In the genomic region with DNA sequence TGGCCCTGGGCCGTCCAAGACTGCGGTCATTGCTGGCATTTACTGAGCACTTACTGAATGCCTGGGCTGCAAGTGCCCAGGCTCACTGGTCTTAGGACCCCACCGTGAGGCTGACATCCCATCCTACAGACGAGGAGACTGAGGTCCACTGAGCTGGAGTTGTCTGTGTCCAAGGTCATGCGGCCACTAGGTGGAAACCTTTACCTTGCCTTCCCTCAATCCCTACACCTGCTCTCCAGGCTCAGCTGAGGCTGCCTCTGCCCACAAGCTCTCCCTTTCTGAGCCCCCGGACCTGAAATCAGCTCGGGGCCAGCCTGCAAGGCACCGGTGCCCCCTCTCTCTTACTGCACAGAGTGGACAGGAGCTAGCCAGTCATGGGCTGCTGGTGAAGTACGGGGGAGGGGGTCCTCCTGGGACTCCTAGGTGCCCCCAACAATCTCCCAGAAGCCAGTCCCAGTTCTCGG, we compare ENCODE assay signal across 8 cellular contexts. TPM values are rescaled to one million over a fixed set of nuclear protein-coding genes. Genes with fewer than 3 reads are reported as not detected.
A peak's percentile ranks its signal among the peaks of the same experiment; 100 is the strongest.
DNase-seq lines count a peak whose midpoint lies in the region; ATAC-seq, FAIRE-seq and TF ChIP-seq lines count a peak whose summit lies in the region.

No MANE protein-coding gene starts in this region.

- H3K27me3 ChIP-seq in esophagus squamous epithelium (peaks cover 10 to 70% (median 16%) of the 10 kb centered on the region in 4 donors), pancreas (no peaks in the 10 kb centered on the region)

- H3K4me3 ChIP-seq in GM12865 (ENCODE audit: low read depth, low read length) (no peak overlapping the region), esophagus squamous epithelium (peak overlapping the region in 1 of 4 donors; percentile 73), pancreas (no peak overlapping the region)

- ATAC-seq in pancreas (peak; percentile 79 to 94 (median 90)), GM19452 (IDR thresholded peaks at IDR 0.05; ENCODE audit: unreplicated experiment) (no peak), HG02884 (IDR thresholded peaks at IDR 0.05; ENCODE audit: unreplicated experiment) (no peak)

- H3K4me3 Mint-ChIP-seq in activated CD4-positive, alpha-beta memory T cell treated with anti-CD3 and anti-CD28 coated beads, Interleukin-2, amount 10 ng/mL, durations not matched to agents 7 days and 5 days = no peak overlapping the region

- POLR2A ChIA-PET in activated CD4-positive, alpha-beta memory T cell treated with anti-CD3 and anti-CD28 coated beads, Interleukin-2, amount 10 ng/mL, durations not matched to agents 7 days and 5 days (lab: Charles Lee) = interaction anchor here (1.4 to 3.1 kb wide), 4 partner anchors 10 to 57 kb away, joined by 4 to 18 read pairs (median 6); partner anchors contain the start of genes ECI1, MLST8, PGP and TRAF7

- intact Hi-C loops in esophagus squamous epithelium (cut with DNase I) = no loop called here
- intact Hi-C loops in pancreas (cut with DNase I) = loop anchor here in 1 of 3 donors (5.0 to 10.0 kb wide), 2 partner anchors 60 to 307 kb away; partner anchors contain the start of gene ECI1

- H3K36me3 ChIP-seq in esophagus squamous epithelium (no peaks in the 10 kb centered on the region), pancreas (no peaks in the 10 kb centered on the region)

- no peak for TF ChIP-seq POLR2A in esophagus squamous epithelium (IDR thresholded peaks at IDR 0.05)

- FAIRE-seq in pancreas (lab: Jason Lieb, UNC) = no peak

- peaks cover 3% of the 10 kb centered on the region for H3K4me1 Mint-ChIP-seq in activated CD4-positive, alpha-beta memory T cell treated with anti-CD3 and anti-CD28 coated beads, Interleukin-2, amount 10 ng/mL, durations not matched to agents 7 days and 5 days

- peak; percentile 48 for DNase-seq in AG08396 (ENCODE audit: low spot score)
- peak; percentile 80 for DNase-seq in GM12865 (ENCODE audit: low read depth)
- peak; percentile 59 for DNase-seq in NCI-H2196 (lab: John Stamatoyannopoulos, UW; ENCODE audit: unreplicated experiment)
- DNase-seq in activated CD4-positive, alpha-beta memory T cell treated with anti-CD3 and anti-CD28 coated beads, Interleukin-2, amount 10 ng/mL, durations not matched to agents 7 days and 5 days = peak; percentile 55
- DNase-seq in esophagus squamous epithelium (lab: John Stamatoyannopoulos, UW) = no peak
- DNase-seq in pancreas = peak in 3 of 6 donors; percentile 53 to 68 (median 67)

- peak; percentile 50 for TF ChIP-seq CTCF in GM12865 (IDR thresholded peaks at IDR 0.05; ENCODE audit: insufficient read depth, low read depth, low read length, missing control alignments)
- peak; percentile 41 to 65 (median 48) for TF ChIP-seq CTCF in esophagus squamous epithelium (IDR thresholded peaks at IDR 0.05)
- TF ChIP-seq CTCF in pancreas (IDR thresholded peaks at IDR 0.05) = peak; percentile 17 to 49 (median 35)

- CTCF ChIA-PET in activated CD4-positive, alpha-beta memory T cell treated with anti-CD3 and anti-CD28 coated beads, Interleukin-2, amount 10 ng/mL, durations not matched to agents 7 days and 5 days (lab: Charles Lee) = interaction anchor here (0.5 to 2.0 kb wide), 9 partner anchors 9 to 306 kb away, joined by 3 to 15 read pairs (median 4); partner anchors contain the start of genes ECI1 and TRAF7

- H3K27ac Mint-ChIP-seq in activated CD4-positive, alpha-beta memory T cell treated with anti-CD3 and anti-CD28 coated beads, Interleukin-2, amount 10 ng/mL, durations not matched to agents 7 days and 5 days = no peak overlapping the region

- H3K9me3 ChIP-seq in esophagus squamous epithelium = no peaks in the 10 kb centered on the region
- H3K9me3 ChIP-seq in pancreas = no peaks in the 10 kb centered on the region

- H3K4me1 ChIP-seq in esophagus squamous epithelium = peaks cover 15 to 41% (median 20%) of the 10 kb centered on the region in 3 donors
- H3K4me1 ChIP-seq in pancreas = peaks cover 5 to 7% (median 7%) of the 10 kb centered on the region in 3 donors

- H3K27ac ChIP-seq in esophagus squamous epithelium (no peak overlapping the region), pancreas (no peak overlapping the region)

- 16 to 40% methylated on average over 1 to 8 of the region's 10 CpGs for WGBS in esophagus squamous epithelium, 2 donors
- 18 to 20% methylated on average over 10 of the region's 10 CpGs for WGBS in pancreas, 2 donors

- no peaks in the 10 kb centered on the region for H3K9me3 Mint-ChIP-seq in activated CD4-positive, alpha-beta memory T cell treated with anti-CD3 and anti-CD28 coated beads, Interleukin-2, amount 10 ng/mL, durations not matched to agents 7 days and 5 days

- H3K27me3 Mint-ChIP-seq in activated CD4-positive, alpha-beta memory T cell treated with anti-CD3 and anti-CD28 coated beads, Interleukin-2, amount 10 ng/mL, durations not matched to agents 7 days and 5 days = peaks cover 43% of the 10 kb centered on the region

- H3K36me3 Mint-ChIP-seq in activated CD4-positive, alpha-beta memory T cell treated with anti-CD3 and anti-CD28 coated beads, Interleukin-2, amount 10 ng/mL, durations not matched to agents 7 days and 5 days (ENCODE audit: low read depth) = no peaks in the 10 kb centered on the region

RNA-seq across cellular contexts. Expression of gene CASKIN1, which starts 1.5 kb away (rescaled TPM):
- 1 to 10 TPM in 1 of 2 experiments, under 1 TPM in 1; 0.18 to 1.4 TPM for total RNA-seq in activated CD4-positive, alpha-beta memory T cell treated with anti-CD3 and anti-CD28 coated beads, Interleukin-2, amount 10 ng/mL, durations not matched to agents 7 days and 5 days
- under 1 TPM in 2 of 4 donors, not detected in 2; 0.04 to 0.38 TPM for total RNA-seq in esophagus squamous epithelium
- total RNA-seq in pancreas = 1 to 10 TPM in 2 of 6 donors, under 1 TPM in 4; 0.61 to 1.7 (median 0.81) TPM
- polyA plus RNA-seq in pancreas = 1 to 10 TPM; 1.5 to 2.1 TPM

RNA-seq across cellular contexts. Expression of gene MLST8, which starts 10.4 kb away (rescaled TPM):
- total RNA-seq in activated CD4-positive, alpha-beta memory T cell treated with anti-CD3 and anti-CD28 coated beads, Interleukin-2, amount 10 ng/mL, durations not matched to agents 7 days and 5 days = 10 to 100 TPM; 32.6 to 33.7 TPM
- 10 to 100 TPM; 33.1 to 48.8 (median 42.8) TPM for total RNA-seq in esophagus squamous epithelium
- 10 to 100 TPM; 16.6 to 27.0 (median 19.1) TPM for total RNA-seq in pancreas
- polyA plus RNA-seq in pancreas = 10 to 100 TPM; 59.3 to 62.8 TPM

RNA-seq across cellular contexts. Expression of gene BRICD5, which starts 15.8 kb away (rescaled TPM):
- total RNA-seq in activated CD4-positive, alpha-beta memory T cell treated with anti-CD3 and anti-CD28 coated beads, Interleukin-2, amount 10 ng/mL, durations not matched to agents 7 days and 5 days = 10 to 100 TPM; 10.3 to 12.5 TPM
- total RNA-seq in esophagus squamous epithelium (1 to 10 TPM in 3 of 4 donors, not detected in 1; 1.1 to 2.0 (median 1.6) TPM), pancreas (1 to 10 TPM; 1.0 to 2.4 (median 2.0) TPM)
- polyA plus RNA-seq in pancreas = 10 to 100 TPM in 1 of 2 donors, 1 to 10 TPM in 1; 8.9 to 24.5 TPM

RNA-seq across cellular contexts. Expression of gene PGP, which starts 19.8 kb away (rescaled TPM):
- total RNA-seq in activated CD4-positive, alpha-beta memory T cell treated with anti-CD3 and anti-CD28 coated beads, Interleukin-2, amount 10 ng/mL, durations not matched to agents 7 days and 5 days = 10 to 100 TPM; 17.9 to 19.2 TPM
- total RNA-seq in esophagus squamous epithelium = 10 to 100 TPM in 1 of 4 donors, 1 to 10 TPM in 3; 5.5 to 14.2 (median 7.4) TPM
- 1 to 10 TPM; 2.9 to 5.8 (median 3.7) TPM for total RNA-seq in pancreas
- polyA plus RNA-seq in pancreas = 10 to 100 TPM in 1 of 2 donors, 1 to 10 TPM in 1; 8.9 to 10.2 TPM

RNA-seq across cellular contexts. Expression of gene E4F1, which starts 28.5 kb away (rescaled TPM):
- total RNA-seq in activated CD4-positive, alpha-beta memory T cell treated with anti-CD3 and anti-CD28 coated beads, Interleukin-2, amount 10 ng/mL, durations not matched to agents 7 days and 5 days = 10 to 100 TPM; 26.3 to 29.4 TPM
- total RNA-seq in esophagus squamous epithelium (10 to 100 TPM; 16.8 to 25.6 (median 19.2) TPM), pancreas (10 to 100 TPM in 2 of 6 donors, 1 to 10 TPM in 4; 8.7 to 13.2 (median 9.4) TPM)
- 10 to 100 TPM; 47.8 to 48.4 TPM for polyA plus RNA-seq in pancreas

Comparison
In these comparisons a context has a peak if more than half of its experiments do, and no peak if none do; other contexts are left out.
1. ATAC-seq: peak in pancreas (4 of 4); none in GM19452 (single experiment) and HG02884 (single experiment).
2. Peak in every context shown above with its lines, with median percentiles within 50 percentile points of each other: CTCF ChIP-seq.